19 cellular contexts compared by ENCODE assay signal in the genomic region with DNA sequence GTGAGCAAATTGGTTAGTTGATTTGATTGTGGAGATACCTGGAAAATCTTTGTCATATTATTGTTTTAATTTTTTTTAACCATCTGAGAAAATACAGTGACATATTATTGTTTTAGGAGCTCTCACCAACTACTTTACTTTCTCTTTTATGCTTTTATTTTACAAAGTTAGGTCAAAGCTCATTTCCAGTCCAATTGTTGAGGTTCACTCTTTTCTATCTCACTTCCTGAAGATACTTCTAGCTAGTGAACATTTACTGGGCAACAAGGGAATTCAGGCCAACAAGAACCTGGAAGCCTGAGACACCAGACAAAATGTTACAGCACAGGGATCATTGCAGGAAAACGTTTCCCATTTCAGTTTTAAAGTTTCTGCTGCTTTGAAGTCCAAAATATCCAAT. TPM values are rescaled to one million over a fixed set of nuclear protein-coding genes. Genes with fewer than 3 reads are reported as not detected.
DNase-seq lines count a peak whose midpoint lies in the region; ATAC-seq, FAIRE-seq and TF ChIP-seq lines count a peak whose summit lies in the region.
"Had no signal": no experiment of that assay in that cellular context is flagged by ENCODE, and none has a peak within 500 bp of the region (broad histone marks: within the 10 kb centered on the region; RNA-seq: fewer than 3 reads in every experiment).

No MANE protein-coding gene starts in this region.

- no peak overlapping the region for H2AFZ ChIP-seq in keratinocyte (ENCODE audit: control insufficient read depth, low read length)

- H3K9me1 ChIP-seq in keratinocyte (ENCODE audit: control insufficient read depth, extremely low read depth, insufficient read depth, low read length), result no peaks in the 10 kb centered on the region

- H3K27me3 ChIP-seq in keratinocyte (ENCODE audit: control insufficient read depth, extremely low read depth, insufficient read depth, low read length) (no peaks in the 10 kb centered on the region), small intestine (ENCODE audit: control insufficient read depth in 2 of 2, insufficient read depth in 2 of 2, low read length in 2 of 2) (no peaks in the 10 kb centered on the region)

- H4K20me1 ChIP-seq in keratinocyte (ENCODE audit: control insufficient read depth, extremely low read depth, insufficient read depth, low read length), result peaks cover 5% of the 10 kb centered on the region

- H3K79me2 ChIP-seq in keratinocyte (ENCODE audit: control insufficient read depth, insufficient read depth, low read length), result peaks cover 20% of the 10 kb centered on the region

- H3K9me3 ChIP-seq in keratinocyte (ENCODE audit: control insufficient read depth, low read depth, low read length) (no peaks in the 10 kb centered on the region), small intestine (ENCODE audit: control insufficient read depth, low read depth) (no peaks in the 10 kb centered on the region)

- peak overlapping the region; percentile 4 for H3K4me2 ChIP-seq in keratinocyte (ENCODE audit: control insufficient read depth, extremely low read depth, insufficient read depth, low read depth, low read length)

- peaks cover 23% of the 10 kb centered on the region for H3K4me1 ChIP-seq in keratinocyte (ENCODE audit: control insufficient read depth, extremely low read depth, insufficient read depth, low read length)
- H3K4me1 ChIP-seq in small intestine (ENCODE audit: control insufficient read depth in 2 of 2, insufficient read depth in 1 of 2, low read depth in 1 of 2, low read length in 1 of 2), result peaks cover 0 to 4% of the 10 kb centered on the region in 2 donors

- dilution Hi-C loops in keratinocyte (cut with MboI; ENCODE audit: extremely low pct_ligation_motif_present, low sequenced_read_pairs), result no loop called here

- FAIRE-seq in GM19239 (lab: Jason Lieb, UNC) (peak; percentile 40), colon (lab: Jason Lieb, UNC) (peak; percentile 55), keratinocyte (lab: Jason Lieb, UNC) (peak; percentile 56), small intestine (lab: Jason Lieb, UNC) (no peak), urothelium cell line (lab: Jason Lieb, UNC) (no peak)
- FAIRE-seq: GM12878, H54 had no signal

- WGBS in small intestine, 3 donors, result 9 to 45% (median 14%) methylated on average over 1 of the region's 1 CpG

- TF ChIP-seq CTCF in keratinocyte (optimal IDR thresholded peaks at IDR 0.05 in 1 of 3, IDR thresholded peaks at IDR 0.05 in 1 of 3, conservative IDR thresholded peaks at IDR 0.05 in 1 of 3; ENCODE audit: extremely low read depth in 1 of 3, insufficient read depth in 2 of 3, low read length in 3 of 3), result no peak

- H3K36me3 ChIP-seq in keratinocyte (ENCODE audit: control insufficient read depth in 2 of 2, extremely low read depth in 1 of 2, insufficient read depth in 2 of 2, low read length in 2 of 2) (no peaks in the 10 kb centered on the region), small intestine (ENCODE audit: control insufficient read depth in 2 of 2, insufficient read depth in 2 of 2, low read length in 2 of 2) (no peaks in the 10 kb centered on the region)

- no peak for DNase-seq in GM19239 (ENCODE audit: insufficient read length, low spot score)
- no peak for DNase-seq in keratinocyte (ENCODE audit: low read depth, low spot score)
- peak; percentile 62 for DNase-seq in small intestine
- DNase-seq in NCI-H524 (lab: John Stamatoyannopoulos, UW), result no peak
- DNase-seq in urothelium cell line (ENCODE audit: low spot score), result no peak
- DNase-seq: CD4-positive, alpha-beta T cell; DMS53; EL; NCI-H1092 treated with DMSO at 0.1 percent for 48 hours; NCI-H1694; NCI-H748 treated with DMSO at 0.1 percent for 48 hours; OCI-M1; RPMI8226; SIG-M5 had no signal

- no peak overlapping the region for H3K9ac ChIP-seq in keratinocyte (ENCODE audit: control insufficient read depth, extremely low read depth, insufficient read depth, low read length)

- no peak for ATAC-seq in GM19467 (IDR thresholded peaks at IDR 0.05; ENCODE audit: unreplicated experiment)
- ATAC-seq: GM12878, SK-N-SH treated with all-trans-retinoic acid at 6 μM for 48 hours had no signal

- peak overlapping the region in 1 of 3 experiments; percentile 13 for H3K4me3 ChIP-seq in keratinocyte (ENCODE audit: control insufficient read depth in 2 of 3, extremely low read depth in 1 of 3, insufficient read depth in 2 of 3, low read depth in 1 of 3, low read length in 3 of 3)
- H3K4me3 ChIP-seq in small intestine (ENCODE audit: low read depth in 1 of 2, low read length in 2 of 2), result peak overlapping the region in 1 of 2 donors; percentile 28
- H3K4me3 ChIP-seq: GM12878 had no signal

- H3K27ac ChIP-seq in keratinocyte (ENCODE audit: control insufficient read depth, insufficient read depth, low read length), result no peak overlapping the region
- peak overlapping the region in 1 of 2 donors; percentile 32 for H3K27ac ChIP-seq in small intestine (ENCODE audit: low read depth in 1 of 2, low read length in 1 of 2)

RNA-seq across cellular contexts. Expression of gene TMEM30B, which starts 3.9 kb away (rescaled TPM):
- polyA plus RNA-seq in keratinocyte, result 5.6 to 8.7 TPM (median 8.1 TPM) in 3 replicates
- polyA plus RNA-seq in keratinocyte (2011; ENCODE audit: low read depth), result 5.7 TPM
- 6.8 and 8.1 TPM in 2 replicates for polyA plus RNA-seq in keratinocyte (2011; cell fraction: cytosol; rRNA removed)
- 8.0 and 8.3 TPM in 2 replicates for polyA plus RNA-seq in keratinocyte (2011; cell fraction: nucleus; rRNA removed)
- 12.9 and 13.9 TPM in 2 replicates for polyA plus RNA-seq in keratinocyte (2012; ENCODE audit: low replicate concordance)
- polyA minus RNA-seq in keratinocyte, result 5.2 to 23.4 TPM (median 6.1 TPM) in 3 replicates
- polyA minus RNA-seq in keratinocyte (2011; cell fraction: cytosol; rRNA and poly(A)+ RNA removed), result 25.9 TPM
- 11.1 and 12.2 TPM in 2 replicates for polyA minus RNA-seq in keratinocyte (2011; cell fraction: nucleus; rRNA and poly(A)+ RNA removed)
- polyA plus RNA-seq in small intestine, result 10 to 100 TPM; 21.6 to 33.6 (median 27.5) TPM
- polyA plus RNA-seq: GM12878 had no signal

RNA-seq across cellular contexts. Expression of gene PRKCH, which starts 44.1 kb away (rescaled TPM):
- polyA plus RNA-seq in keratinocyte (12.0 to 13.7 TPM (median 12.0 TPM) in 3 replicates), small intestine (10 to 100 TPM; 12.1 to 17.3 (median 13.6) TPM)
- polyA plus RNA-seq in keratinocyte (2011; ENCODE audit: low read depth), result 25.3 TPM
- 11.7 and 12.1 TPM in 2 replicates for polyA plus RNA-seq in keratinocyte (2011; cell fraction: cytosol; rRNA removed)
- 14.1 and 17.1 TPM in 2 replicates for polyA plus RNA-seq in keratinocyte (2011; cell fraction: nucleus; rRNA removed)
- 6.9 and 21.5 TPM in 2 replicates for polyA plus RNA-seq in keratinocyte (2012; ENCODE audit: low replicate concordance)
- 20.1 to 34.5 TPM (median 31.4 TPM) in 3 replicates for polyA minus RNA-seq in keratinocyte
- polyA minus RNA-seq in keratinocyte (2011; cell fraction: cytosol; rRNA and poly(A)+ RNA removed), result 24.6 TPM
- polyA minus RNA-seq in keratinocyte (2011; cell fraction: nucleus; rRNA and poly(A)+ RNA removed), result 18.3 and 32.3 TPM in 2 replicates
